Comparison of ENCODE assay signal across 11 cellular contexts in the genomic region with DNA sequence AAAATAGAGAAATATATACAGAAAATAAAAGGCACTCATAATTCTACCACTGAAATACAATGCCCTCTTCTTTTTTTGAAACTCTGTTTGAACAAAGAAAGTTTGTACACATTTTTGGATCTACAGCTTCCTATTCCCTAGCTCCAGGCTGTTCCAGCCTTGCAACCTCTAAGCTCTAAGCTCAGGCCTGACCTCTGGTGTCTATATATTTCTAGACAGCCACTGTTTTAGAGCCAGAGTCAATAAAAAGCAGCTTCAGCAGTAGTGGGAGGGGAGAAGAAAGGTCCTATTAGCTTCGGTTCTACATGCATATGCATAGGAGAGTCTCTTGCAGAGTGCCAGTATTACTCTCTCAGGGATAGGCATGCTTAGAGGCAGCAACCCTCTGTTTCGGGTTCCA. TPM values are rescaled to one million over a fixed set of nuclear protein-coding genes. Genes with fewer than 3 reads are reported as not detected.
DNase-seq lines count a peak whose midpoint lies in the region; ATAC-seq, FAIRE-seq and TF ChIP-seq lines count a peak whose summit lies in the region.
"Had no signal": no experiment of that assay in that cellular context is flagged by ENCODE, and none has a peak within 500 bp of the region (broad histone marks: within the 10 kb centered on the region; RNA-seq: fewer than 3 reads in every experiment).

No MANE protein-coding gene starts in this region.

- no peak for TF ChIP-seq POLR2A in A549 (IDR thresholded peaks at IDR 0.05; ENCODE audit: low read length)

- H3K79me2 ChIP-seq in keratinocyte (ENCODE audit: control insufficient read depth, insufficient read depth, low read length) = no peaks in the 10 kb centered on the region

- dilution Hi-C loops in keratinocyte (cut with MboI; ENCODE audit: extremely low pct_ligation_motif_present, low sequenced_read_pairs) = no loop called here

- FAIRE-seq in A549 (lab: Jason Lieb, UNC) = peak; percentile 96
- FAIRE-seq in keratinocyte (lab: Jason Lieb, UNC) = no peak

- H3K9me3 Mint-ChIP-seq in HFFc6 = no peaks in the 10 kb centered on the region
- H3K9me3 Mint-ChIP-seq: dendritic cell treated with granulocyte-macrophage colony-stimulating factor and Interleukin-4, amounts not matched to agents 40 ng/mL and 50 ng/mL, for 4 days had no signal

- ATAC-seq in A549 (peak; percentile 91 to 92), T-helper 17 cell (no peak)
- ATAC-seq: activated CD8-positive, alpha-beta T cell treated with anti-CD3 and anti-CD28 coated beads, Interleukin-2, amount 10 ng/mL, durations not matched to agents 7 days and 5 days had no signal

- H3K36me3 Mint-ChIP-seq in HFFc6 (ENCODE audit: low read depth) (peaks cover 11% of the 10 kb centered on the region), T-helper 17 cell (ENCODE audit: low read depth) (peaks cover 2% of the 10 kb centered on the region)

- no peak overlapping the region for H3K4me3 ChIP-seq in A549
- H3K4me3 ChIP-seq in keratinocyte (ENCODE audit: control insufficient read depth in 2 of 3, extremely low read depth in 1 of 3, insufficient read depth in 2 of 3, low read depth in 1 of 3, low read length in 3 of 3) = no peak overlapping the region
- H3K4me3 ChIP-seq: lung had no signal

- no peak overlapping the region for H2AFZ ChIP-seq in keratinocyte (ENCODE audit: control insufficient read depth, low read length)

- H3K4me1 ChIP-seq in A549 (peaks cover 57% of the 10 kb centered on the region), keratinocyte (ENCODE audit: control insufficient read depth, extremely low read depth, insufficient read depth, low read length) (no peaks in the 10 kb centered on the region)

- peak overlapping the region; percentile 61 to 82 for H3K27ac ChIP-seq in A549
- no peak overlapping the region for H3K27ac ChIP-seq in keratinocyte (ENCODE audit: control insufficient read depth, insufficient read depth, low read length)

- no peak for TF ChIP-seq EP300 in A549 (IDR thresholded peaks at IDR 0.05)

- H4K20me1 ChIP-seq in keratinocyte (ENCODE audit: control insufficient read depth, extremely low read depth, insufficient read depth, low read length) = no peaks in the 10 kb centered on the region

- POLR2A ChIA-PET in A549 (lab: Yijun Ruan, JAX) = interaction anchor here (0.6 to 1.1 kb wide), 5 partner anchors 14 to 65 kb away, joined by 3 to 8 read pairs (median 5); no protein-coding TSS in a partner anchor

- H3K9ac ChIP-seq in keratinocyte (ENCODE audit: control insufficient read depth, extremely low read depth, insufficient read depth, low read length) = no peak overlapping the region

- H3K9me1 ChIP-seq in keratinocyte (ENCODE audit: control insufficient read depth, extremely low read depth, insufficient read depth, low read length) = no peaks in the 10 kb centered on the region

- H3K27me3 Mint-ChIP-seq in HFFc6 (ENCODE audit: insufficient read depth) (no peaks in the 10 kb centered on the region; the same call in 1 of the 2 replicates), T-helper 17 cell (no peaks in the 10 kb centered on the region)
- H3K27me3 Mint-ChIP-seq: dendritic cell treated with granulocyte-macrophage colony-stimulating factor and Interleukin-4, amounts not matched to agents 40 ng/mL and 50 ng/mL, for 4 days had no signal

- TF ChIP-seq RAD21 in A549 (conservative IDR thresholded peaks at IDR 0.05 in 1 of 2, IDR thresholded peaks at IDR 0.05 in 1 of 2) = peak; percentile 75 to 77

- H3K27me3 ChIP-seq in keratinocyte (ENCODE audit: control insufficient read depth, extremely low read depth, insufficient read depth, low read length) = no peaks in the 10 kb centered on the region

- WGBS in A549 (ENCODE audit: missing lambda C conversion rate) = 48% methylated on average over 2 of the region's 2 CpGs

- H3K36me3 ChIP-seq in keratinocyte (ENCODE audit: control insufficient read depth in 2 of 2, extremely low read depth in 1 of 2, insufficient read depth in 2 of 2, low read length in 2 of 2) = peaks cover 0 to 4% of the 10 kb centered on the region in 2 experiments

- CTCF ChIA-PET in A549 (lab: Yijun Ruan, JAX) = interaction anchor here (0.6 to 8.1 kb wide), 20 partner anchors 9 to 86 kb away, joined by 3 to 94 read pairs (median 4); a partner anchor contains a TSS

- H3K4me2 ChIP-seq in A549 (0 out of 3 replicates have a peak overlapping the region, but pooled peaks have one; percentile 3), keratinocyte (ENCODE audit: control insufficient read depth, extremely low read depth, insufficient read depth, low read depth, low read length) (no peak overlapping the region)

- H3K4me3 Mint-ChIP-seq in HFFc6 (no peak overlapping the region), T-helper 17 cell (no peak overlapping the region)
- H3K4me3 Mint-ChIP-seq: activated CD8-positive, alpha-beta T cell treated with anti-CD3 and anti-CD28 coated beads, Interleukin-2, amount 10 ng/mL, durations not matched to agents 7 days and 5 days; dendritic cell treated with granulocyte-macrophage colony-stimulating factor and Interleukin-4, amounts not matched to agents 40 ng/mL and 50 ng/mL, for 4 days had no signal

- no peak overlapping the region for H3K27ac Mint-ChIP-seq in HFFc6
- H3K27ac Mint-ChIP-seq in T-helper 17 cell = no peak overlapping the region
- H3K27ac Mint-ChIP-seq: activated CD8-positive, alpha-beta T cell treated with anti-CD3 and anti-CD28 coated beads, Interleukin-2, amount 10 ng/mL, durations not matched to agents 7 days and 5 days; dendritic cell treated with granulocyte-macrophage colony-stimulating factor and Interleukin-4, amounts not matched to agents 40 ng/mL and 50 ng/mL, for 4 days had no signal

- H3K4me1 Mint-ChIP-seq in HFFc6 (ENCODE audit: low read depth) (peaks cover 23% of the 10 kb centered on the region), T-helper 17 cell (no peaks in the 10 kb centered on the region)

- peak; percentile 39 to 62 for DNase-seq in A549 (ENCODE audit: low read depth in 1 of 2, low spot score in 1 of 2)
- DNase-seq in HFFc6 = peak; percentile 28
- DNase-seq in amniotic stem cell (lab: John Stamatoyannopoulos, UW) = peak; percentile 2
- no peak for DNase-seq in keratinocyte (ENCODE audit: low read depth, low spot score)
- no peak for DNase-seq in SKM-1 (lab: John Stamatoyannopoulos, UW; ENCODE audit: unreplicated experiment)
- DNase-seq in T-helper 17 cell = no peak
- no peak for DNase-seq in NCI-H510A treated with DMSO at 0.1 percent for 48 hours (lab: John Stamatoyannopoulos, UW)
- DNase-seq in AG08396 (ENCODE audit: low spot score) = no peak
- DNase-seq: activated CD8-positive, alpha-beta T cell treated with anti-CD3 and anti-CD28 coated beads, Interleukin-2, amount 10 ng/mL, durations not matched to agents 7 days and 5 days had no signal

- TF ChIP-seq CTCF in A549 (IDR thresholded peaks at IDR 0.05) = peak; percentile 57
- TF ChIP-seq CTCF in HFFc6 (IDR thresholded peaks at IDR 0.05) = peak; percentile 45; the same call in 1 of the 2 replicates
- TF ChIP-seq CTCF in keratinocyte (optimal IDR thresholded peaks at IDR 0.05 in 1 of 3, IDR thresholded peaks at IDR 0.05 in 1 of 3, conservative IDR thresholded peaks at IDR 0.05 in 1 of 3; ENCODE audit: extremely low read depth in 1 of 3, insufficient read depth in 2 of 3, low read length in 3 of 3) = peak in 2 of 3 experiments; percentile 21 to 22

- H3K9me3 ChIP-seq in A549 (no peaks in the 10 kb centered on the region), keratinocyte (ENCODE audit: control insufficient read depth, low read depth, low read length) (no peaks in the 10 kb centered on the region), T-helper 17 cell (ENCODE audit: control insufficient read depth, low read length, poor library complexity, severe bottlenecking) (no peaks in the 10 kb centered on the region)

RNA-seq across cellular contexts. Expression of a gene that starts 39.7 kb away (rescaled TPM):
- polyA plus RNA-seq in A549 (2011; rRNA removed) (28.1 and 49.2 TPM in 2 replicates), A549 (2017; fragmentation: RNase III; extraction: RNeasy Plus Mini Kit Qiagen cat#74134 plus additional on column Dnase treatment) (18.7 to 28.6 TPM (median 24.8 TPM) in 3 replicates), keratinocyte (not detected in 3 replicates)
- 5.3 and 6.4 TPM in 2 replicates for polyA plus RNA-seq in A549 (2012; cell fraction: cytosol; rRNA removed)
- polyA plus RNA-seq in A549 (2012; cell fraction: nucleus; rRNA removed) = 5.9 and 7.0 TPM in 2 replicates
- 23.4 and 35.7 TPM in 2 replicates for polyA minus RNA-seq in A549 (2011; rRNA and poly(A)+ RNA removed)
- total RNA-seq in HFFc6 (2021; fragmentation: NEBNext Ultra II Directional; extraction: Animal tissue kit (Norgen Biotek cat#: 25700)) = not detected
- not detected for polyA plus RNA-seq in keratinocyte (2011; ENCODE audit: low read depth)
- polyA plus RNA-seq in keratinocyte (2011; cell fraction: cytosol; rRNA removed) = not detected in 2 replicates
- not detected in 2 replicates for polyA plus RNA-seq in keratinocyte (2011; cell fraction: nucleus; rRNA removed)
- 0.05 and 0.17 TPM in 2 replicates for polyA plus RNA-seq in keratinocyte (2012; ENCODE audit: low replicate concordance)
- not detected in 3 replicates for polyA minus RNA-seq in keratinocyte
- polyA minus RNA-seq in keratinocyte (2011; cell fraction: cytosol; rRNA and poly(A)+ RNA removed) = not detected
- not detected in 2 replicates for polyA minus RNA-seq in keratinocyte (2011; cell fraction: nucleus; rRNA and poly(A)+ RNA removed)
- total RNA-seq in T-helper 17 cell = not detected
- total RNA-seq: activated CD8-positive, alpha-beta T cell treated with anti-CD3 and anti-CD28 coated beads, Interleukin-2, amount 10 ng/mL, durations not matched to agents 7 days and 5 days had no signal

RNA-seq across cellular contexts. Expression of a gene that starts 40.1 kb away (rescaled TPM):
- polyA plus RNA-seq in A549 (2011; rRNA removed) = 91.1 and 98.2 TPM in 2 replicates
- 17.0 and 17.4 TPM in 2 replicates for polyA plus RNA-seq in A549 (2012; cell fraction: cytosol; rRNA removed)
- 13.0 and 17.9 TPM in 2 replicates for polyA plus RNA-seq in A549 (2012; cell fraction: nucleus; rRNA removed)
- 71.1 to 75.7 TPM (median 72.8 TPM) in 3 replicates for polyA plus RNA-seq in A549 (2017; fragmentation: RNase III; extraction: RNeasy Plus Mini Kit Qiagen cat#74134 plus additional on column Dnase treatment)
- polyA minus RNA-seq in A549 (2011; rRNA and poly(A)+ RNA removed) = 49.6 and 56.1 TPM in 2 replicates
- 10 to 100 TPM; 23.6 to 27.7 (median 25.4) TPM for total RNA-seq in HFFc6 (2021; fragmentation: NEBNext Ultra II Directional; extraction: Animal tissue kit (Norgen Biotek cat#: 25700))
- 13.5 to 21.0 TPM (median 16.4 TPM) in 3 replicates for polyA plus RNA-seq in keratinocyte
- polyA plus RNA-seq in keratinocyte (2011; ENCODE audit: low read depth) = 14.7 TPM
- 11.1 and 19.7 TPM in 2 replicates for polyA plus RNA-seq in keratinocyte (2011; cell fraction: cytosol; rRNA removed)
- polyA plus RNA-seq in keratinocyte (2011; cell fraction: nucleus; rRNA removed) = 16.8 and 19.2 TPM in 2 replicates
- polyA plus RNA-seq in keratinocyte (2012; ENCODE audit: low replicate concordance) = 14.6 and 15.5 TPM in 2 replicates
- 9.0 to 23.4 TPM (median 13.3 TPM) in 3 replicates for polyA minus RNA-seq in keratinocyte
- polyA minus RNA-seq in keratinocyte (2011; cell fraction: cytosol; rRNA and poly(A)+ RNA removed) = 12.7 TPM
- 9.3 and 16.0 TPM in 2 replicates for polyA minus RNA-seq in keratinocyte (2011; cell fraction: nucleus; rRNA and poly(A)+ RNA removed)
- 1 to 10 TPM; 7.6 to 8.2 TPM for total RNA-seq in T-helper 17 cell

RNA-seq across cellular contexts. Expression of a gene that starts 56.8 kb away (rescaled TPM):
- 0.14 and 0.28 TPM in 2 replicates for polyA plus RNA-seq in A549 (2011; rRNA removed)
- polyA plus RNA-seq in A549 (2012; cell fraction: cytosol; rRNA removed) = 0.06 TPM in 1 of 2 replicates, not detected in the other
- polyA plus RNA-seq in A549 (2012; cell fraction: nucleus; rRNA removed) = 0.11 and 0.26 TPM in 2 replicates
- 0.10 to 0.17 TPM (median 0.11 TPM) in 3 replicates for polyA plus RNA-seq in A549 (2017; fragmentation: RNase III; extraction: RNeasy Plus Mini Kit Qiagen cat#74134 plus additional on column Dnase treatment)
- 0.29 TPM in 1 of 2 replicates, not detected in the other for polyA minus RNA-seq in A549 (2011; rRNA and poly(A)+ RNA removed)
- not detected for total RNA-seq in HFFc6 (2021; fragmentation: NEBNext Ultra II Directional; extraction: Animal tissue kit (Norgen Biotek cat#: 25700))
- not detected in 3 replicates for polyA plus RNA-seq in keratinocyte
- not detected for polyA plus RNA-seq in keratinocyte (2011; ENCODE audit: low read depth)
- polyA plus RNA-seq in keratinocyte (2011; cell fraction: cytosol; rRNA removed) = not detected in 2 replicates
- polyA plus RNA-seq in keratinocyte (2011; cell fraction: nucleus; rRNA removed) = not detected in 2 replicates
- polyA plus RNA-seq in keratinocyte (2012; ENCODE audit: low replicate concordance) = not detected in 2 replicates
- not detected in 3 replicates for polyA minus RNA-seq in keratinocyte
- not detected for polyA minus RNA-seq in keratinocyte (2011; cell fraction: cytosol; rRNA and poly(A)+ RNA removed)
- polyA minus RNA-seq in keratinocyte (2011; cell fraction: nucleus; rRNA and poly(A)+ RNA removed) = not detected in 2 replicates
- total RNA-seq in T-helper 17 cell = not detected
- total RNA-seq: activated CD8-positive, alpha-beta T cell treated with anti-CD3 and anti-CD28 coated beads, Interleukin-2, amount 10 ng/mL, durations not matched to agents 7 days and 5 days; lung had no signal
- polyA plus RNA-seq: lung had no signal

Comparison
In these comparisons a context has a peak if more than half of its experiments do, and no peak if none do; other contexts are left out.
1. DNase-seq: peak in A549 (2 of 2), HFFc6 (single experiment) and amniotic stem cell (single experiment); none in keratinocyte (single experiment), SKM-1 (single experiment), T-helper 17 cell (0 of 3), NCI-H510A treated with DMSO at 0.1 percent for 48 hours (single experiment) and AG08396 (single experiment).
2. Peak in every context shown above with its lines, with median percentiles within 50 percentile points of each other: CTCF ChIP-seq.